Comparison of ENCODE assay signal across 22 cellular contexts in genomic region chr9:102047549-102047948, GRCh38.
"Had no signal": no experiment of that assay in that cellular context is flagged by ENCODE, and none has a peak within 500 bp of the region (broad histone marks: within the 10 kb centered on the region; RNA-seq: fewer than 3 reads in every experiment).

No MANE protein-coding gene starts in this region.

- H3K36me3 ChIP-seq: MG63 had no signal

- H3K9me3 ChIP-seq: MG63, SK-N-SH had no signal

- H3K4me2 ChIP-seq: SK-N-SH had no signal

- H3K9ac ChIP-seq: SK-N-SH had no signal

- H3K27ac ChIP-seq: RWPE1 had no signal

- H3K27me3 ChIP-seq: MG63 had no signal

- ATAC-seq: Panc1, PC-3, T-cell had no signal

- H3K4me3 ChIP-seq: MG63 had no signal

- DNase-seq: Karpas-422, KG1, MG63, NCI-H1092, NCI-H1105 treated with DMSO at 0.1 percent for 48 hours, NCI-H1417 treated with DMSO at 0.1 percent for 48 hours, NCI-H146, NCI-H1694 treated with DMSO at 0.1 percent for 48 hours, NCI-H1930, NCI-H2081, NCI-H2107, NCI-H2227 treated with DMSO at 0.1 percent for 48 hours, NCI-H524, NCI-H526 treated with DMSO at 0.1 percent for 48 hours, NCI-H748 treated with DMSO at 0.1 percent for 48 hours, PC-3, SHP77, SK-N-SH, SW 1271, T-cell had no signal
